Comparison of ENCODE assay signal across 10 cellular contexts in the genomic region with DNA sequence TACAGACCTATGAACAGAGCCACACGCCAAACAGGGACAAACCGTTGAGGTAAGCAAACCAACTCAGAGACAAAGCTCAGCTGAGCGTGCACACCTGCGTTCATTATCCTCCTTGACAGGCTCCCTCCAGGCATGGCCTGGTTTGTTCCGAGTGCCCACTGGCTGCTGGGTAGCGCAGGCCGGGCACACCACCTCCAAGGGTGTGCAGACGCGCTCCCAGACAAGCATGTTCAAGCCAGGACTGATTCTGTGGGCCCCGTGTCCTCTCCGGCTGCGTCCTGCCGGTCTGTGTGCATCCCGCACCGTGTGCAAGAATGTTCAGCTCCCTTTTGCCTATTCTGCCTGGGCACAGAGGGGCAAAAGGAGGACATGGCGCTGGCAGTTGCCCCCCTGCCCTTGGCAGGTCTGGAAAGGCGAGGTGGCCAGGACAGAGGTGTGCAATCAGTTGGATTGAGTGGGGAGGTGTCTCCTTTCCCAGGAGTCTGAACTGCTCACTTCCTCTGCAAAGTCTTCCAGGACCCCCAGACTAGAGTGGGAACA. TPM values are rescaled to one million over a fixed set of nuclear protein-coding genes. Genes with fewer than 3 reads are reported as not detected.
DNase-seq lines count a peak whose midpoint lies in the region; ATAC-seq and TF ChIP-seq lines count a peak whose summit lies in the region.
"Had no signal": no experiment of that assay in that cellular context is flagged by ENCODE, and none has a peak within 500 bp of the region (broad histone marks: within the 10 kb centered on the region; RNA-seq: fewer than 3 reads in every experiment).

No MANE protein-coding gene starts in this region.

- no peak overlapping the region for H3K27ac Mint-ChIP-seq in Caco-2 (ENCODE audit: unreplicated experiment)
- H3K27ac Mint-ChIP-seq in CD14-positive monocyte = no peak overlapping the region

- H3K27me3 ChIP-seq in Caco-2 (replicated peaks; ENCODE audit: control insufficient read depth, insufficient read depth, low read length) = no peaks in the 10 kb centered on the region
- H3K27me3 ChIP-seq in HUES48 (ENCODE audit: control insufficient read depth, insufficient read depth, low read length) = peaks cover 92% of the 10 kb centered on the region
- H3K27me3 ChIP-seq in foreskin keratinocyte = peaks cover 57% of the 10 kb centered on the region
- peaks cover 38% of the 10 kb centered on the region for H3K27me3 ChIP-seq in osteoblast (ENCODE audit: insufficient read depth, low read length)

- H3K36me3 Mint-ChIP-seq in Caco-2 (ENCODE audit: insufficient read depth, unreplicated experiment) (peaks cover 82% of the 10 kb centered on the region), CD14-positive monocyte (peaks cover 4 to 8% of the 10 kb centered on the region in 2 donors)

- POLR2A ChIA-PET in Caco-2 (lab: Charles Lee) = interaction anchor here (1.0 kb wide), 1 partner anchor 256 kb away, joined by 3 read pairs; no protein-coding TSS in a partner anchor

- H3K4me1 Mint-ChIP-seq in Caco-2 (ENCODE audit: low read depth, unreplicated experiment) = no peaks in the 10 kb centered on the region
- H3K4me1 Mint-ChIP-seq in CD14-positive monocyte = peaks cover 10% of the 10 kb centered on the region

- H3K9me3 Mint-ChIP-seq in Caco-2 (ENCODE audit: unreplicated experiment) (no peaks in the 10 kb centered on the region), CD14-positive monocyte (peaks cover 0 to 6% (median 2%) of the 10 kb centered on the region in 7 donors)

- ATAC-seq in foreskin keratinocyte = peak; percentile 37
- no peak for ATAC-seq in GM21526 (IDR thresholded peaks at IDR 0.05; ENCODE audit: low FRiP score, unreplicated experiment)
- no peak for ATAC-seq in HG03175 (IDR thresholded peaks at IDR 0.05; ENCODE audit: unreplicated experiment)

- intact Hi-C loops in Caco-2 (cut with micrococcal nuclease; ENCODE audit: unreplicated experiment) = no loop called here
- intact Hi-C loops in CD14-positive monocyte (cut with micrococcal nuclease) = no loop called here

- DNase-seq in Caco-2 = peak in 1 of 2 experiments; percentile 25
- peak in 1 of 2 donors; percentile 29 for DNase-seq in foreskin keratinocyte
- DNase-seq in osteoblast (ENCODE audit: insufficient read length, low spot score, missing footprints) = peak; percentile 66
- no peak for DNase-seq in CD14-positive monocyte (ENCODE audit: low spot score)
- DNase-seq in dermis blood vessel endothelial cell = no peak
- DNase-seq: activated gamma-delta T cell treated with Interleukin-2 at 50 U/mL for 16 hours; effector CD4-positive, alpha-beta T cell had no signal

- CTCF ChIA-PET in Caco-2 (lab: Charles Lee) = no interaction called here

- peak overlapping the region; percentile 68 for H3K4me3 Mint-ChIP-seq in Caco-2 (ENCODE audit: unreplicated experiment)
- H3K4me3 Mint-ChIP-seq in CD14-positive monocyte = peak overlapping the region in 1 of 2 donors; percentile 81

- peaks cover 21% of the 10 kb centered on the region for H4K20me1 ChIP-seq in osteoblast (ENCODE audit: insufficient read depth, low read length)

- no peaks in the 10 kb centered on the region for H3K4me1 ChIP-seq in Caco-2
- H3K4me1 ChIP-seq in HUES48 (ENCODE audit: control insufficient read depth, insufficient read depth, low read length) = peaks cover 5% of the 10 kb centered on the region; the same call in 1 of the 2 replicates
- no peaks in the 10 kb centered on the region for H3K4me1 ChIP-seq in foreskin keratinocyte
- H3K4me1 ChIP-seq in osteoblast (ENCODE audit: insufficient read depth, low read length) = peaks cover 9% of the 10 kb centered on the region

- peak overlapping the region; percentile 44; the same call in 1 of the 2 replicates for H3K4me3 ChIP-seq in Caco-2 (ENCODE audit: low read depth, low read length)
- peak overlapping the region; percentile 66 for H3K4me3 ChIP-seq in HUES48 (ENCODE audit: low read depth, low read length)
- no peak overlapping the region for H3K4me3 ChIP-seq in osteoblast (ENCODE audit: insufficient read depth, low read length)

- H3K4me2 ChIP-seq in osteoblast (ENCODE audit: insufficient read depth, low read length) = no peak overlapping the region

- H2AFZ ChIP-seq in osteoblast (ENCODE audit: low read length) = no peak overlapping the region

- no peaks in the 10 kb centered on the region for H3K36me3 ChIP-seq in Caco-2 (ENCODE audit: control insufficient read depth, insufficient read depth, low read length)
- 0 out of 2 replicates have a peak, but pooled peaks cover 2% of the 10 kb centered on the region for H3K36me3 ChIP-seq in HUES48 (ENCODE audit: control insufficient read depth, insufficient read depth, low read length)
- peaks cover 8% of the 10 kb centered on the region for H3K36me3 ChIP-seq in osteoblast (ENCODE audit: insufficient read depth, low read length)

- no peak overlapping the region for H3K9ac ChIP-seq in HUES48 (ENCODE audit: low read depth, low read length)

- H3K9me3 ChIP-seq in Caco-2 (no peaks in the 10 kb centered on the region), HUES48 (ENCODE audit: control insufficient read depth, insufficient read depth, low read length) (no peaks in the 10 kb centered on the region), osteoblast (ENCODE audit: low read depth, low read length) (no peaks in the 10 kb centered on the region)

- BruUV-seq in Caco-2 (replicated peaks; lab: Mats Ljungman, UMichigan) = no TSS peak

- H3K79me2 ChIP-seq in osteoblast (ENCODE audit: insufficient read depth, low read length) = no peaks in the 10 kb centered on the region

- TF ChIP-seq CTCF in Caco-2 (IDR thresholded peaks at IDR 0.05; ENCODE audit: insufficient read depth in 1 of 2, low read depth in 1 of 2, low read length in 1 of 2, severe bottlenecking in 1 of 2, unreplicated experiment in 1 of 2) = no peak
- TF ChIP-seq CTCF in foreskin keratinocyte (conservative IDR thresholded peaks at IDR 0.05) = no peak
- TF ChIP-seq CTCF in osteoblast (IDR thresholded peaks at IDR 0.05; ENCODE audit: extremely low read depth, low read depth, low read length) = no peak
- TF ChIP-seq CTCF in CD14-positive monocyte (IDR thresholded peaks at IDR 0.05) = no peak

- H3K27me3 Mint-ChIP-seq in Caco-2 (ENCODE audit: insufficient read depth, unreplicated experiment) = no peaks in the 10 kb centered on the region
- peaks cover 49 to 78% (median 57%) of the 10 kb centered on the region in 3 donors for H3K27me3 Mint-ChIP-seq in CD14-positive monocyte (ENCODE audit: low read depth in 3 of 3)

- H3K27ac ChIP-seq in HUES48 (ENCODE audit: low read depth, low read length) (no peak overlapping the region), foreskin keratinocyte (no peak overlapping the region), osteoblast (ENCODE audit: low read depth, low read length) (no peak overlapping the region)

RNA-seq across cellular contexts. Expression of gene SMIM32, which starts 0.5 kb away (rescaled TPM):
- total RNA-seq in Caco-2 (2022) (0.63 and 0.66 TPM in 2 replicates), foreskin keratinocyte (not detected in 2 replicates), osteoblast (not detected in 2 replicates), dermis blood vessel endothelial cell (not detected in 2 replicates)
- polyA plus RNA-seq in foreskin keratinocyte (not detected in 2 replicates), CD14-positive monocyte (not detected)
